In the genomic region with DNA sequence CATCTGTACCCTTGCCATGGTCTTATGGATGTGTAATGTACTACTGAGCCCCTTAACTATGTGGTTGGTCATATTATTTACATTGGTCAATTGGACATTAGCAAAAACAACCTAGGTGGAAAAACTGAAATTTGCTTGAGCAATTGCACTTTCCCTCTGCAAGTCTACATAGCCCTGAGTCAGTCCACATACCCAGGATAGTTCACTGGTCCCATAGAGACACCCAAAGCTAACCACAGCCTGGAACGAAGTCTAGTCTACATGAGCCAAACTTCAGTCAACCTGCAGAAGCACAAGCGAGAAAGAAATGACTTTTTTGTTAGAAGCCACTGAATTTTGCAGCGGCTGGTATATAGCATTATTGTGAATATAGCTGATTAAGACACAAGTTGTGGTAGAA, we compare ENCODE assay signal across 19 cellular contexts. TPM values are rescaled to one million over a fixed set of nuclear protein-coding genes. Genes with fewer than 3 reads are reported as not detected.
"Had no signal": no experiment of that assay in that cellular context is flagged by ENCODE, and none has a peak within 500 bp of the region (broad histone marks: within the 10 kb centered on the region; RNA-seq: fewer than 3 reads in every experiment).

No MANE protein-coding gene starts in this region.

- ATAC-seq: foreskin keratinocyte; left lung; lower lobe of right lung; natural killer cell treated with Interleukin-12 subunit alpha and Interleukin-12 subunit beta and Interleukin-15 and Interleukin-18, amount 100 ng/mL, for 72 hours; psoas muscle; right lobe of liver had no signal

- H3K4me1 Mint-ChIP-seq: immature natural killer cell had no signal

- H3K27ac ChIP-seq: dorsolateral prefrontal cortex, foreskin keratinocyte, left lung, lower lobe of right lung, psoas muscle, right lobe of liver, stomach had no signal

- DNase-seq: cortex of kidney; dorsolateral prefrontal cortex; effector CD8-positive, alpha-beta T cell; foreskin keratinocyte; immature natural killer cell; left lung; lower lobe of right lung; psoas muscle; retina; right lobe of liver; stimulated activated CD4-positive, alpha-beta T cell treated with anti-CD3 and anti-CD28 coated beads, Interleukin-2, amount 100 ng/mL, for 24 hours; stimulated activated naive CD4-positive, alpha-beta T cell; stomach; trophoblast cell had no signal

- H3K36me3 ChIP-seq: left lung, lower lobe of right lung, right lobe of liver, stomach had no signal

- H3K4me3 ChIP-seq: dorsolateral prefrontal cortex, left lung, lower lobe of right lung, psoas muscle, right lobe of liver, skin epidermis, stomach had no signal

- H3K27ac Mint-ChIP-seq: immature natural killer cell; memory B cell; mesothelial cell of epicardium; natural killer cell treated with Interleukin-12 subunit alpha and Interleukin-12 subunit beta and Interleukin-15 and Interleukin-18, amount 100 ng/mL, for 72 hours had no signal

- H3K27me3 ChIP-seq: foreskin keratinocyte, left lung, right lobe of liver, stomach had no signal

- FAIRE-seq: keratinocyte had no signal

- H3K36me3 Mint-ChIP-seq: immature natural killer cell; natural killer cell treated with Interleukin-12 subunit alpha and Interleukin-12 subunit beta and Interleukin-15 and Interleukin-18, amount 100 ng/mL, for 72 hours had no signal

- H3K4me1 ChIP-seq: foreskin keratinocyte, left lung, lower lobe of right lung, psoas muscle, right lobe of liver had no signal

- H3K4me3 Mint-ChIP-seq: immature natural killer cell; memory B cell; mesothelial cell of epicardium; natural killer cell treated with Interleukin-12 subunit alpha and Interleukin-12 subunit beta and Interleukin-15 and Interleukin-18, amount 100 ng/mL, for 72 hours had no signal

- H3K9me3 ChIP-seq: left lung, lower lobe of right lung, psoas muscle, right lobe of liver, stomach had no signal

RNA-seq across cellular contexts. Expression of a gene that starts 37.6 kb away (rescaled TPM):
- total RNA-seq: natural killer cell treated with Interleukin-12 subunit alpha and Interleukin-12 subunit beta and Interleukin-15 and Interleukin-18, amount 100 ng/mL, for 72 hours had no signal
- polyA plus RNA-seq: immature natural killer cell had no signal
